Comparison of ENCODE assay signal across 13 cellular contexts in the genomic region with DNA sequence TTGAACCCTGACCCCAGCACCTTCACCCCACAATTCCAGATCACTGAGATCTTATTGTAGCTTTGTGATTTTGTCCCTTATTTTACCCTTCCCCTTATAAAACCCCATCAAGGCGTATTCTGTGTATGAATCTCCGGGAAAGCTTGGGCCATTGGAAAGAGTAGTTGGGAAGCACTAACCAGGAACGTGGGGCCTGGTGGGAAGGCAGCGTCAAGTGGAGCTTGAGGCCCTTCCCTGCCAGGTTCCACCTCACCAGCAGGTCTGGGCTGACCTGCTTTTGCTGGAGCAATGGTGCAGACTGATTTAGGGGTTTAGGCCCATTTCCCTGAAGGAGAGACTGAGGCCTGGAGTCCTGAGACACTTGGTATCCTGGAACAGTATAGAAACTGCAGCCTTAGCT. TPM values are rescaled to one million over a fixed set of nuclear protein-coding genes. Genes with fewer than 3 reads are reported as not detected.
A peak's percentile ranks its signal among the peaks of the same experiment; 100 is the strongest.
DNase-seq lines count a peak whose midpoint lies in the region; ATAC-seq lines count a peak whose summit lies in the region.
"Had no signal": no experiment of that assay in that cellular context is flagged by ENCODE, and none has a peak within 500 bp of the region (broad histone marks: within the 10 kb centered on the region; RNA-seq: fewer than 3 reads in every experiment).

No MANE protein-coding gene starts in this region.

- H3K36me3 ChIP-seq in H7 (replicated peaks; ENCODE audit: control insufficient read depth, insufficient read depth, low read length) (no peaks in the 10 kb centered on the region), skeletal muscle tissue (ENCODE audit: control insufficient read depth in 3 of 3, insufficient read depth in 3 of 3, low read length in 3 of 3) (no peaks in the 10 kb centered on the region)

- peak; percentile 9 for DNase-seq in activated CD4-positive, alpha-beta memory T cell treated with anti-CD3 and anti-CD28 coated beads, Interleukin-2, amount 10 ng/mL, durations not matched to agents 7 days and 5 days
- DNase-seq in activated CD4-positive, alpha-beta memory T cell treated with anti-CD3 and anti-CD28 coated beads for 36 hours = no peak
- DNase-seq in H7 (peak; percentile 16), islet precursor cell (peak; percentile 32), DMS79 treated with DMSO at 0.1 percent for 48 hours (lab: John Stamatoyannopoulos, UW) (no peak)
- DNase-seq: CD4-positive, CD25-positive, alpha-beta regulatory T cell; DND-41; GDM1; GM23248 had no signal

- intact Hi-C loops in activated CD4-positive, alpha-beta memory T cell treated with anti-CD3 and anti-CD28 coated beads for 36 hours (cut with micrococcal nuclease) = no loop called here

- H3K27ac ChIP-seq in skeletal muscle tissue (ENCODE audit: low read depth, low read length) = no peak overlapping the region
- H3K27ac ChIP-seq: 22Rv1, GM23248 had no signal

- H3K4me1 ChIP-seq in skeletal muscle tissue (ENCODE audit: control insufficient read depth in 3 of 3, insufficient read depth in 3 of 3, low read length in 3 of 3) = peaks cover 46 to 72% (median 68%) of the 10 kb centered on the region in 3 donors

- POLR2A ChIA-PET in activated CD4-positive, alpha-beta memory T cell treated with anti-CD3 and anti-CD28 coated beads, Interleukin-2, amount 10 ng/mL, durations not matched to agents 7 days and 5 days (lab: Charles Lee) = interaction anchor here (1.1 kb wide), 1 partner anchor 8 kb away, joined by 4 read pairs; no protein-coding TSS in a partner anchor
- POLR2A ChIA-PET in activated CD4-positive, alpha-beta memory T cell treated with anti-CD3 and anti-CD28 coated beads for 36 hours (lab: Charles Lee) = no interaction called here

- H3K36me3 Mint-ChIP-seq in activated CD4-positive, alpha-beta memory T cell treated with anti-CD3 and anti-CD28 coated beads, Interleukin-2, amount 10 ng/mL, durations not matched to agents 7 days and 5 days (ENCODE audit: low read depth) = peaks cover 19% of the 10 kb centered on the region
- peaks cover 7% of the 10 kb centered on the region for H3K36me3 Mint-ChIP-seq in activated CD4-positive, alpha-beta memory T cell treated with anti-CD3 and anti-CD28 coated beads for 36 hours

- H3K9ac ChIP-seq in skeletal muscle tissue (ENCODE audit: low read depth in 1 of 3, low read length in 3 of 3) = peak overlapping the region in 2 of 3 donors; percentile 4 to 25
- H3K9ac ChIP-seq: GM23248 had no signal

- H3K9me3 ChIP-seq in skeletal muscle tissue (ENCODE audit: control insufficient read depth in 3 of 3, low read length in 3 of 3) = no peaks in the 10 kb centered on the region

- ATAC-seq in HG02885 (IDR thresholded peaks at IDR 0.05; ENCODE audit: poor library complexity, unreplicated experiment) = no peak
- ATAC-seq in HG02798 (IDR thresholded peaks at IDR 0.05; ENCODE audit: poor library complexity, unreplicated experiment) = no peak

- CTCF ChIA-PET in activated CD4-positive, alpha-beta memory T cell treated with anti-CD3 and anti-CD28 coated beads, Interleukin-2, amount 10 ng/mL, durations not matched to agents 7 days and 5 days (lab: Charles Lee) = no interaction called here
- CTCF ChIA-PET in activated CD4-positive, alpha-beta memory T cell treated with anti-CD3 and anti-CD28 coated beads for 36 hours (lab: Charles Lee) = no interaction called here

- H3K4me3 ChIP-seq in H7 (ENCODE audit: insufficient read depth, low read depth, low read length) = no peak overlapping the region
- H3K4me3 ChIP-seq in skeletal muscle tissue (ENCODE audit: low read length in 3 of 3) = no peak overlapping the region
- H3K4me3 ChIP-seq: GM23248 had no signal

- H3K4me1 Mint-ChIP-seq in activated CD4-positive, alpha-beta memory T cell treated with anti-CD3 and anti-CD28 coated beads, Interleukin-2, amount 10 ng/mL, durations not matched to agents 7 days and 5 days = peaks cover 10% of the 10 kb centered on the region
- peaks cover 49% of the 10 kb centered on the region for H3K4me1 Mint-ChIP-seq in activated CD4-positive, alpha-beta memory T cell treated with anti-CD3 and anti-CD28 coated beads for 36 hours (ENCODE audit: low read depth)

- no peak overlapping the region for H3K27ac Mint-ChIP-seq in activated CD4-positive, alpha-beta memory T cell treated with anti-CD3 and anti-CD28 coated beads, Interleukin-2, amount 10 ng/mL, durations not matched to agents 7 days and 5 days
- H3K27ac Mint-ChIP-seq in activated CD4-positive, alpha-beta memory T cell treated with anti-CD3 and anti-CD28 coated beads for 36 hours = no peak overlapping the region
- H3K27ac Mint-ChIP-seq: CD4-positive, CD25-positive, alpha-beta regulatory T cell had no signal

- H3K27me3 ChIP-seq in H7 (ENCODE audit: control insufficient read depth, insufficient read depth, low read length) = no peaks in the 10 kb centered on the region
- no peaks in the 10 kb centered on the region for H3K27me3 ChIP-seq in skeletal muscle tissue (ENCODE audit: control insufficient read depth in 3 of 3, insufficient read depth in 3 of 3, low read length in 3 of 3)

- H3K4me3 Mint-ChIP-seq in activated CD4-positive, alpha-beta memory T cell treated with anti-CD3 and anti-CD28 coated beads, Interleukin-2, amount 10 ng/mL, durations not matched to agents 7 days and 5 days = no peak overlapping the region
- H3K4me3 Mint-ChIP-seq in activated CD4-positive, alpha-beta memory T cell treated with anti-CD3 and anti-CD28 coated beads for 36 hours = no peak overlapping the region
- H3K4me3 Mint-ChIP-seq: CD4-positive, CD25-positive, alpha-beta regulatory T cell had no signal

- peaks cover 17% of the 10 kb centered on the region for H3K9me3 Mint-ChIP-seq in activated CD4-positive, alpha-beta memory T cell treated with anti-CD3 and anti-CD28 coated beads, Interleukin-2, amount 10 ng/mL, durations not matched to agents 7 days and 5 days
- H3K9me3 Mint-ChIP-seq in activated CD4-positive, alpha-beta memory T cell treated with anti-CD3 and anti-CD28 coated beads for 36 hours = peaks cover 17% of the 10 kb centered on the region

- H3K27me3 Mint-ChIP-seq in activated CD4-positive, alpha-beta memory T cell treated with anti-CD3 and anti-CD28 coated beads, Interleukin-2, amount 10 ng/mL, durations not matched to agents 7 days and 5 days = no peaks in the 10 kb centered on the region
- H3K27me3 Mint-ChIP-seq in activated CD4-positive, alpha-beta memory T cell treated with anti-CD3 and anti-CD28 coated beads for 36 hours = no peaks in the 10 kb centered on the region
- H3K27me3 Mint-ChIP-seq: CD4-positive, CD25-positive, alpha-beta regulatory T cell had no signal

RNA-seq across cellular contexts. Expression of gene PHF2, which starts 9.3 kb away (rescaled TPM):
- 10 to 100 TPM; 25.5 to 26.8 TPM for total RNA-seq in activated CD4-positive, alpha-beta memory T cell treated with anti-CD3 and anti-CD28 coated beads, Interleukin-2, amount 10 ng/mL, durations not matched to agents 7 days and 5 days
- total RNA-seq in activated CD4-positive, alpha-beta memory T cell treated with anti-CD3 and anti-CD28 coated beads for 36 hours = 10 to 100 TPM; 16.0 to 16.2 TPM
- total RNA-seq in H7 (2014; rRNA removed; shearing (Covaris generic)) = 10.3 and 10.6 TPM in 2 replicates
- 18.8 TPM for total RNA-seq in skeletal muscle tissue

Comparison
In these comparisons a context has a peak if more than half of its experiments do, and no peak if none do; other contexts are left out.
1. DNase-seq: peak in activated CD4-positive, alpha-beta memory T cell treated with anti-CD3 and anti-CD28 coated beads, Interleukin-2, amount 10 ng/mL, durations not matched to agents 7 days and 5 days (single experiment), H7 (single experiment) and islet precursor cell (single experiment); none in activated CD4-positive, alpha-beta memory T cell treated with anti-CD3 and anti-CD28 coated beads for 36 hours (single experiment) and DMS79 treated with DMSO at 0.1 percent for 48 hours (single experiment).